11 cellular contexts compared by ENCODE assay signal in genomic region chr20:38892091-38892981, GRCh38. TPM values are rescaled to one million over a fixed set of nuclear protein-coding genes. Genes with fewer than 3 reads are reported as not detected.
DNase-seq lines count a peak whose midpoint lies in the region; ATAC-seq and FAIRE-seq lines count a peak whose summit lies in the region.
"Had no signal": no experiment of that assay in that cellular context is flagged by ENCODE, and none has a peak within 500 bp of the region (broad histone marks: within the 10 kb centered on the region; RNA-seq: fewer than 3 reads in every experiment).

No MANE protein-coding gene starts in this region.

- H3K4me1 ChIP-seq in SJCRH30 = no peaks in the 10 kb centered on the region; the same call in 1 of the 2 replicates
- peaks cover 6% of the 10 kb centered on the region for H3K4me1 ChIP-seq in thymus (ENCODE audit: control insufficient read depth, insufficient read depth, low read length)

- no peak for FAIRE-seq in urothelium cell line (lab: Jason Lieb, UNC)

- 92% methylated on average over 11 of the region's 11 CpGs for WGBS in thymus

- H3K36me3 Mint-ChIP-seq in activated T-cell treated with anti-CD3 and anti-CD28 coated beads, Interleukin-2, amount 50 U/mL, for 72 hours (ENCODE audit: insufficient read depth in 2 of 2) = peaks cover 6 to 22% of the 10 kb centered on the region in 2 donors

- H3K4me1 Mint-ChIP-seq in activated T-cell treated with anti-CD3 and anti-CD28 coated beads, Interleukin-2, amount 50 U/mL, for 72 hours (ENCODE audit: low read depth) = peaks cover 65% of the 10 kb centered on the region

- DNase-seq in activated T-cell treated with anti-CD3 and anti-CD28 coated beads, Interleukin-2, amount 50 U/mL, for 72 hours = no peak
- DNase-seq in activated T-cell treated with anti-CD3 and anti-CD28 coated beads, Interleukin-2, amount 50 U/mL, for 1 hour = no peak
- DNase-seq in SJCRH30 = peak; percentile 43 to 51
- DNase-seq in urothelium cell line (ENCODE audit: low spot score) = no peak
- DNase-seq in NCI-H2227 treated with DMSO at 0.1 percent for 48 hours (lab: John Stamatoyannopoulos, UW) = no peak
- DNase-seq: NCI-H526; stimulated activated CD8-positive, alpha-beta memory T cell treated with anti-CD3 and anti-CD28 coated beads, Interleukin-4, amount 100 ng/mL, for 48 hours had no signal

- H3K36me3 ChIP-seq in SJCRH30 (no peaks in the 10 kb centered on the region), thymus (ENCODE audit: control insufficient read depth, insufficient read depth) (peaks cover 9% of the 10 kb centered on the region)

- H3K9me3 Mint-ChIP-seq in activated T-cell treated with anti-CD3 and anti-CD28 coated beads, Interleukin-2, amount 50 U/mL, for 72 hours = no peaks in the 10 kb centered on the region

- H3K9me3 ChIP-seq in SJCRH30 (replicated peaks) (no peaks in the 10 kb centered on the region), thymus (ENCODE audit: control insufficient read depth) (no peaks in the 10 kb centered on the region)

- no peak overlapping the region for H3K27ac ChIP-seq in SJCRH30
- peak overlapping the region; percentile 60 for H3K27ac ChIP-seq in thymus (ENCODE audit: low read depth)

- ATAC-seq in activated T-cell treated with anti-CD3 and anti-CD28 coated beads, Interleukin-2, amount 50 U/mL, for 72 hours (replicated peaks in 1 of 2) = peak; percentile 6 to 12
- ATAC-seq in HG02981 (IDR thresholded peaks at IDR 0.05; ENCODE audit: unreplicated experiment) (peak; percentile 55), GM19455 (IDR thresholded peaks at IDR 0.05; ENCODE audit: unreplicated experiment) (no peak)
- ATAC-seq: HCT116 had no signal

- H3K27me3 Mint-ChIP-seq in activated T-cell treated with anti-CD3 and anti-CD28 coated beads, Interleukin-2, amount 50 U/mL, for 72 hours (ENCODE audit: low read depth) = no peaks in the 10 kb centered on the region

- H3K27me3 ChIP-seq in SJCRH30 = no peaks in the 10 kb centered on the region
- H3K27me3 ChIP-seq in thymus (ENCODE audit: control insufficient read depth, insufficient read depth) = no peaks in the 10 kb centered on the region

- peak overlapping the region; percentile 81 for H3K27ac Mint-ChIP-seq in activated T-cell treated with anti-CD3 and anti-CD28 coated beads, Interleukin-2, amount 50 U/mL, for 72 hours

- peak overlapping the region; percentile 5 to 79 for H3K4me3 Mint-ChIP-seq in activated T-cell treated with anti-CD3 and anti-CD28 coated beads, Interleukin-2, amount 50 U/mL, for 72 hours

- H3K4me3 ChIP-seq in SJCRH30 (no peak overlapping the region), thymus (ENCODE audit: low read length) (no peak overlapping the region)

RNA-seq across cellular contexts. Expression of gene FAM83D, which starts 33.9 kb away (rescaled TPM):
- 10 to 100 TPM; 10.4 to 10.5 TPM for total RNA-seq in activated T-cell treated with anti-CD3 and anti-CD28 coated beads, Interleukin-2, amount 50 U/mL, for 72 hours
- 87.9 and 96.6 TPM in 2 replicates for total RNA-seq in SJCRH30 (2014; rRNA removed; shearing (Covaris generic))
- 2.5 TPM for polyA plus RNA-seq in thymus

Comparison
In these comparisons a context has a peak if more than half of its experiments do, and no peak if none do; other contexts are left out.
1. DNase-seq: peak in SJCRH30 (2 of 2); none in activated T-cell treated with anti-CD3 and anti-CD28 coated beads, Interleukin-2, amount 50 U/mL, for 72 hours (0 of 2), activated T-cell treated with anti-CD3 and anti-CD28 coated beads, Interleukin-2, amount 50 U/mL, for 1 hour (single experiment), urothelium cell line (single experiment) and NCI-H2227 treated with DMSO at 0.1 percent for 48 hours (single experiment).